1 cellular context compared by ENCODE assay signal in genomic region chr10:6581750-6582697, GRCh38.
TF ChIP-seq lines count a peak whose summit lies in the region.

No MANE protein-coding gene starts in this region.

TF ChIP-seq in WTC11, 78 proteins besides CTCF, POLR2A, EP300 and RAD21 (continued from another document):
- no peak for TF ChIP-seq ZNF532 (CRISPR knock-in tag; IDR thresholded peaks at IDR 0.05; ENCODE audit: borderline replicate concordance)
- no peak for TF ChIP-seq OVOL2 (CRISPR knock-in tag; IDR thresholded peaks at IDR 0.05; ENCODE audit: borderline replicate concordance)
- TF ChIP-seq ZNF423 (CRISPR knock-in tag; IDR thresholded peaks at IDR 0.05): no peak
TF ChIP-seq in WTC11: peak in this region for 1.
